In the genomic region with DNA sequence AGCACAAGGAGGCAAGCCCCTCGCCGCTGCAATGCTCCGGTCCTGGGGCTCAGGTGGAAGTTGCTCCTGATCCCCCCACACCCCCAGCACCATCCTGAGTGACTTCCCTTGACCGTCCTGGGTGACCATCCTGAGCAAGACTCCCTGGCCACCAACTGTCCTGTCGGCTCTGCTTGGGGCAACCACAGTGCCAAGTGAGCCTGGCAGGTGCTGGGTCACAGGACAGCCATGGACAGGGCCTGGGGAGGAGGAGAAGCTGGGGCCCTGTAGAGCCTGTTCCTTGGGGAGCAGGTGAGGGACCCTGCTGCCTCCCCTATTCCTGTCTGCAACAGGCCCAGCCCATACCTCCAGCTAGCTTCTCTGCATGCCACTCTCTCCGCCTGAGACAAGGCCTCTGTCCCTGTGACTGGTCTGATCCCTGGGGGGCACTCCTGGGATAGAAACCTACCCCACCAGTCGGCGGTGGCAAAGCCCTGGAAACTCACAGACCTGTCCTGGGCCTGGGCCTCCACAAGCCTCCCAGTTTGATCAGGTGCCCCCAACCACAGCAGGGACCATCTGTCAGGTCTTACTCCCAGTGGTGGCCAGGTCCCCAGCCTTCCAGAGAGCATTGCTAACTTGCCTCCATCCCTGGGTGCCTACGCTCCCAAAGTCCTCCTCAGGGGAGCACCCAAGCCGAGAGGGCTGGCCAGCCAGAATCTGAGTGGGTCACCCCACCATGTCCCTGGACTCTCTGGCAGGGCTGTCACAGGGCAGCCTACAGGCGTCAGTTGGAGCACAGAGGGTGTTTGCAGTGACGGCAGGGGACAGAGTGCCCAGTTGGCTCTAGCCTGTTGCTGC, we compare ENCODE assay signal across 8 cellular contexts.
DNase-seq lines count a peak whose midpoint lies in the region; ATAC-seq and TF ChIP-seq lines count a peak whose summit lies in the region.

No MANE protein-coding gene starts in this region.

- H3K4me3 Mint-ChIP-seq in brain, result peak overlapping the region in 3 of 5 experiments; percentile 52 to 65 (median 59)
- peak overlapping the region; percentile 60 for H3K4me3 Mint-ChIP-seq in stimulated activated effector memory CD8-positive, alpha-beta T cell treated with anti-CD3 and anti-CD28 coated beads, Interleukin-12 subunit alpha, Interleukin-12 subunit beta, amount 100 ng/mL, for 72 hours

- no peak overlapping the region for H2AFZ ChIP-seq in Loucy (ENCODE audit: low read length)

- peak overlapping the region; percentile 99 for H3K9ac ChIP-seq in Loucy (ENCODE audit: low read depth, low read length, poor library complexity, severe bottlenecking)

- H3K27me3 ChIP-seq in Loucy (ENCODE audit: insufficient read depth, low read length, poor library complexity, severe bottlenecking), result no peaks in the 10 kb centered on the region
- H3K27me3 ChIP-seq in layer of hippocampus (ENCODE audit: control insufficient read depth, insufficient read depth, low read length), result no peaks in the 10 kb centered on the region

- H3K36me3 Mint-ChIP-seq in brain, result no peaks in the 10 kb centered on the region
- H3K36me3 Mint-ChIP-seq in stimulated activated effector memory CD8-positive, alpha-beta T cell treated with anti-CD3 and anti-CD28 coated beads, Interleukin-12 subunit alpha, Interleukin-12 subunit beta, amount 100 ng/mL, for 72 hours, result no peaks in the 10 kb centered on the region

- no peaks in the 10 kb centered on the region for H3K9me2 ChIP-seq in Loucy (replicated peaks; ENCODE audit: low read depth, low read length)

- peak; percentile 12 for ATAC-seq in stimulated activated effector memory CD8-positive, alpha-beta T cell treated with anti-CD3 and anti-CD28 coated beads, Interleukin-12 subunit alpha, Interleukin-12 subunit beta, amount 100 ng/mL, for 72 hours
- no peak for ATAC-seq in GM18502 (IDR thresholded peaks at IDR 0.05; ENCODE audit: poor library complexity, unreplicated experiment)
- ATAC-seq in GM21515 (IDR thresholded peaks at IDR 0.05; ENCODE audit: unreplicated experiment), result no peak

- 0 out of 2 replicates have a peak, but pooled peaks cover 3% of the 10 kb centered on the region for H3F3A ChIP-seq in Loucy (ENCODE audit: low read depth)

- no peaks in the 10 kb centered on the region for H4K20me1 ChIP-seq in Loucy (ENCODE audit: insufficient read depth, low read length, poor library complexity, severe bottlenecking)

- peaks cover 80% of the 10 kb centered on the region for H3K27me3 Mint-ChIP-seq in brain

- no peak for DNase-seq in stimulated activated effector memory CD8-positive, alpha-beta T cell treated with anti-CD3 and anti-CD28 coated beads, Interleukin-12 subunit alpha, Interleukin-12 subunit beta, amount 100 ng/mL, for 72 hours (ENCODE audit: low spot score in 2 of 2)
- DNase-seq in HUDEP-2 (lab: John Stamatoyannopoulos, UW; ENCODE audit: unreplicated experiment in 76 of 76) (no peak), NCI-H1105 (lab: John Stamatoyannopoulos, UW) (no peak)

- H3K79me2 ChIP-seq in Loucy (ENCODE audit: insufficient read depth, low read length), result peaks cover 100% of the 10 kb centered on the region

- H3K4me1 ChIP-seq in Loucy (ENCODE audit: insufficient read depth, low read length, poor library complexity, severe bottlenecking), result peaks cover 74% of the 10 kb centered on the region

- peak overlapping the region in 1 of 5 experiments; percentile 84 for H3K27ac Mint-ChIP-seq in brain
- no peak overlapping the region for H3K27ac Mint-ChIP-seq in stimulated activated effector memory CD8-positive, alpha-beta T cell treated with anti-CD3 and anti-CD28 coated beads, Interleukin-12 subunit alpha, Interleukin-12 subunit beta, amount 100 ng/mL, for 72 hours

- peak overlapping the region; percentile 97 for H3K27ac ChIP-seq in layer of hippocampus (ENCODE audit: low read depth, low read length)

- H3K4me1 Mint-ChIP-seq in brain, result peaks cover 12% of the 10 kb centered on the region
- H3K4me1 Mint-ChIP-seq in stimulated activated effector memory CD8-positive, alpha-beta T cell treated with anti-CD3 and anti-CD28 coated beads, Interleukin-12 subunit alpha, Interleukin-12 subunit beta, amount 100 ng/mL, for 72 hours, result no peaks in the 10 kb centered on the region

- H3K9me3 Mint-ChIP-seq in brain, result no peaks in the 10 kb centered on the region
- H3K9me3 Mint-ChIP-seq in stimulated activated effector memory CD8-positive, alpha-beta T cell treated with anti-CD3 and anti-CD28 coated beads, Interleukin-12 subunit alpha, Interleukin-12 subunit beta, amount 100 ng/mL, for 72 hours, result no peaks in the 10 kb centered on the region

- TF ChIP-seq CTCF in Loucy (conservative IDR thresholded peaks at IDR 0.05; ENCODE audit: low read length) (no peak), brain (conservative IDR thresholded peaks at IDR 0.05) (no peak)

- no peaks in the 10 kb centered on the region for H3K9me3 ChIP-seq in Loucy (ENCODE audit: insufficient read depth, low read depth, low read length)

- H3K36me3 ChIP-seq in Loucy (ENCODE audit: insufficient read depth, low read length), result no peaks in the 10 kb centered on the region

- H3K4me2 ChIP-seq in Loucy (ENCODE audit: low read depth, low read length, poor library complexity, severe bottlenecking), result peak overlapping the region; percentile 97

- peak overlapping the region; percentile 95 for H3K4me3 ChIP-seq in Loucy (ENCODE audit: low read length, poor library complexity, severe bottlenecking)
